13 cellular contexts compared by ENCODE assay signal in the genomic region with DNA sequence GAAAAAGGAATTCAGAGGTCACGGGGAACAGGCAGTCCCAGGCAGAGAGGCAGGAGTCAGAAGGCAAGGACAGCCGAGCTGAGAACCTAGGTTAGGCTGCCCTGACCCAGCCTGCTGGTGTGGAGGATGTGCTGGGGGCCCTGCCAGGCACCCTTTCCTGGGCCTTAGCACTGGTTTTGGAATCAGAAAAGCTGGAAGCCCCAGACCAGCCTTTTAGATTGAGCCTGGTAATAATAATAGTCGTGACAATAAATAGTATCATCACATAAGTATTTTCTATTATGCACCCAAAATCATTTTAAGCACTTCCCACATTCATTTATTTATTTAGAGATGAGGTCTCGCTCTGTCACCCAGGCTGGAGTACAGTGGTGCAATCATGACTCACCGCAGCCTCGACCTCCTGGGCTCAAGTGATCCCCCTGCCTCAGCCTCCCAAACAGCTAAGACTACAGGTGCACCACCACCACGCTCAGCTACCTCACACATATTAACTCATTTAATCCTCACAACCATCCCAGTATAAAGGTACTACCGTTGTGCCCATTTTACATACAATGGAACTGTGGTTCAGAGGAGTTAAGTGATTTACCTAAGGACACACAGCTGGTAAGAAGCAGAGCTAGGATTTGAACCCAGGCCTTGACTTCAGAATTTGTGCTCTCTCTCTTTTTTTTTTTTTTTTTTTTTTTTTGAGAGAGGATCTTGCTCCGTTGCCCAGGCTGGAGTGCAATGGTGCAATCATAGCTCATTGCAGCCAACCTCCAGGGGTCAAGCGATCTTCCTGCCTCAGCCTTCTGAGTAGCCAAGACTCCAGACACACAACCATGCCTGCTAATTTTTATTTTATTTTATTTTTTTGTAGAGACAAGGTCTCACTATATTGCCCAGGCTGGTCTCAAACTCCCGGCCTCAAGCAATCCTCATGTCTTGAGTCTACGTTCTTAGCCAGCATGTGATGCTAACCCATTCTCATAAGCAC. TPM values are rescaled to one million over a fixed set of nuclear protein-coding genes. Genes with fewer than 3 reads are reported as not detected.
DNase-seq lines count a peak whose midpoint lies in the region; ATAC-seq and TF ChIP-seq lines count a peak whose summit lies in the region.
"Had no signal": no experiment of that assay in that cellular context is flagged by ENCODE, and none has a peak within 500 bp of the region (broad histone marks: within the 10 kb centered on the region; RNA-seq: fewer than 3 reads in every experiment).

No MANE protein-coding gene starts in this region.

- intact Hi-C loops in dorsolateral prefrontal cortex (cut with DNase I) = no loop called here

- H3K4me3 ChIP-seq in BLaER1 (no peak overlapping the region), Peyer's patch (no peak overlapping the region), fibroblast of pulmonary artery (replicated peaks; ENCODE audit: low read depth, low read length) (no peak overlapping the region), dorsolateral prefrontal cortex (no peak overlapping the region)

- peaks cover 49% of the 10 kb centered on the region for H3K4me1 Mint-ChIP-seq in osteocyte (ENCODE audit: unreplicated experiment)

- TF ChIP-seq CTCF in Peyer's patch (IDR thresholded peaks at IDR 0.05) (no peak), fibroblast of pulmonary artery (IDR thresholded peaks at IDR 0.05; ENCODE audit: low read length, missing control alignments) (no peak), osteocyte (IDR thresholded peaks at IDR 0.05) (no peak), dorsolateral prefrontal cortex (IDR thresholded peaks at IDR 0.05 in 54 of 56, conservative IDR thresholded peaks at IDR 0.05 in 2 of 56; ENCODE audit: low read depth in 1 of 56, partially characterized antibody in 56 of 56) (no peak)

- ATAC-seq in GM19397 (IDR thresholded peaks at IDR 0.05; ENCODE audit: unreplicated experiment) = no peak

- H3K27me3 ChIP-seq in BLaER1 (no peaks in the 10 kb centered on the region), Peyer's patch (no peaks in the 10 kb centered on the region), dorsolateral prefrontal cortex (no peaks in the 10 kb centered on the region)

- H3K27ac Mint-ChIP-seq in osteocyte (ENCODE audit: unreplicated experiment) = peak overlapping the region; percentile 81

- no peaks in the 10 kb centered on the region for H3K9me3 Mint-ChIP-seq in osteocyte (ENCODE audit: unreplicated experiment)
- H3K9me3 Mint-ChIP-seq: naive B cell had no signal

- no peak for DNase-seq in Peyer's patch
- DNase-seq in fibroblast of pulmonary artery (ENCODE audit: low read depth) = peak; percentile 33
- no peak for DNase-seq in osteocyte (ENCODE audit: extremely low spot score, unreplicated experiment)
- no peak for DNase-seq in dorsolateral prefrontal cortex
- DNase-seq in ureter (ENCODE audit: low spot score) = no peak
- no peak for DNase-seq in NCI-H82 (lab: John Stamatoyannopoulos, UW)
- DNase-seq: activated CD4-positive, CD25-positive, alpha-beta regulatory T cell; activated effector memory CD4-positive, alpha-beta T cell treated with Interleukin-2 at 50 U/mL for 16 hours; naive B cell; NCI-H1105 treated with DMSO at 0.1 percent for 48 hours had no signal

- peak overlapping the region; percentile 79 for H3K4me2 ChIP-seq in BLaER1

- no peaks in the 10 kb centered on the region for H3K27me3 Mint-ChIP-seq in osteocyte (ENCODE audit: unreplicated experiment)

- TF ChIP-seq POLR2A in Peyer's patch (IDR thresholded peaks at IDR 0.05) = no peak

- no peaks in the 10 kb centered on the region for H3K9me3 ChIP-seq in BLaER1
- H3K9me3 ChIP-seq in Peyer's patch = no peaks in the 10 kb centered on the region

- H3K4me1 ChIP-seq in BLaER1 = peaks cover 33% of the 10 kb centered on the region
- peaks cover 0 to 51% (median 10%) of the 10 kb centered on the region in 4 donors for H3K4me1 ChIP-seq in Peyer's patch

- H3K9ac ChIP-seq in BLaER1 = no peak overlapping the region

- no peaks in the 10 kb centered on the region for H3K36me3 ChIP-seq in BLaER1
- H3K36me3 ChIP-seq in Peyer's patch = peaks cover 0 to 32% (median 0%) of the 10 kb centered on the region in 3 donors

- H3K27ac ChIP-seq in BLaER1 = peak overlapping the region; percentile 65; the same call in 1 of the 2 replicates
- peak overlapping the region; percentile 55 to 96 (median 79) for H3K27ac ChIP-seq in Peyer's patch
- H3K27ac ChIP-seq in dorsolateral prefrontal cortex = peak overlapping the region in 14 of 59 donors; percentile 4 to 85 (median 62)
- H3K27ac ChIP-seq: C4-2B had no signal

- H3K36me3 Mint-ChIP-seq in osteocyte (ENCODE audit: unreplicated experiment) = peaks cover 3% of the 10 kb centered on the region
- H3K36me3 Mint-ChIP-seq: naive B cell had no signal

- H3K4me3 Mint-ChIP-seq in osteocyte (ENCODE audit: unreplicated experiment) = no peak overlapping the region
- H3K4me3 Mint-ChIP-seq: naive B cell had no signal

- H4K20me1 ChIP-seq in BLaER1 = no peaks in the 10 kb centered on the region

RNA-seq across cellular contexts. Expression of gene TGM2, which starts 19.7 kb away (rescaled TPM):
- total RNA-seq in Peyer's patch (100 to 1,000 TPM in 3 of 4 donors, 10 to 100 TPM in 1; 31.4 to 216 (median 145) TPM), osteocyte (29.2 and 32.7 TPM in 2 replicates), dorsolateral prefrontal cortex (100 to 1,000 TPM in 7 of 120 experiments, 10 to 100 TPM in 113; 17.7 to 220 (median 53.6) TPM), ureter (143 TPM)
